ENCODE assay signal across 20 cellular contexts in genomic region chr19:48890551-48890950, GRCh38. TPM values are rescaled to one million over a fixed set of nuclear protein-coding genes. Genes with fewer than 3 reads are reported as not detected.
DNase-seq lines count a peak whose midpoint lies in the region; ATAC-seq, FAIRE-seq and TF ChIP-seq lines count a peak whose summit lies in the region.
"Had no signal": no experiment of that assay in that cellular context is flagged by ENCODE, and none has a peak within 500 bp of the region (broad histone marks: within the 10 kb centered on the region; RNA-seq: fewer than 3 reads in every experiment).

No MANE protein-coding gene starts in this region.

- H3K36me3 ChIP-seq in astrocyte (ENCODE audit: insufficient read depth, low read length) (no peaks in the 10 kb centered on the region), upper lobe of right lung (no peaks in the 10 kb centered on the region)

- H3K36me3 Mint-ChIP-seq in astrocyte (ENCODE audit: low read depth, unreplicated experiment) (peaks cover 1% of the 10 kb centered on the region), memory B cell (no peaks in the 10 kb centered on the region)

- H3K27me3 ChIP-seq in astrocyte (ENCODE audit: insufficient read depth, low read length) (peaks cover 5% of the 10 kb centered on the region), upper lobe of right lung (no peaks in the 10 kb centered on the region)

- no peak for ATAC-seq in memory B cell (ENCODE audit: low read depth)
- peak; percentile 19 for ATAC-seq in upper lobe of right lung
- no peak for ATAC-seq in GM18873 (IDR thresholded peaks at IDR 0.05; ENCODE audit: low FRiP score, unreplicated experiment)
- ATAC-seq in GM21515 (IDR thresholded peaks at IDR 0.05; ENCODE audit: unreplicated experiment), result no peak
- ATAC-seq: HCT116, SK-N-SH treated with all-trans-retinoic acid at 6 μM for 48 hours had no signal

- H3K27ac ChIP-seq in astrocyte (ENCODE audit: low read depth, low read length) (no peak overlapping the region), upper lobe of right lung (no peak overlapping the region)
- H3K27ac ChIP-seq: 22Rv1, PC-9, RWPE1 had no signal

- H3K4me3 ChIP-seq in astrocyte (ENCODE audit: insufficient read depth, low read depth, low read length) (no peak overlapping the region), upper lobe of right lung (no peak overlapping the region)
- H3K4me3 ChIP-seq: PC-9 had no signal

- no peaks in the 10 kb centered on the region for H4K20me1 ChIP-seq in astrocyte (ENCODE audit: insufficient read depth, low read length)

- peak; percentile 30 for DNase-seq in DMS53 (lab: John Stamatoyannopoulos, UW)
- DNase-seq in DMS53 treated with DMSO at 0.1 percent for 48 hours (lab: John Stamatoyannopoulos, UW; ENCODE audit: unreplicated experiment), result no peak
- DNase-seq in astrocyte (ENCODE audit: low read depth), result no peak
- no peak for DNase-seq in memory B cell (ENCODE audit: low spot score in 2 of 2)
- no peak for DNase-seq in upper lobe of right lung
- DNase-seq in T1000 (lab: John Stamatoyannopoulos, UW), result no peak
- DNase-seq: CD4-positive, alpha-beta T cell; DMS79; MV-4-11; NCI-H1694 treated with DMSO at 0.1 percent for 48 hours; NCI-H510A; NCI-H748 treated with DMSO at 0.1 percent for 48 hours; PC-9; SIG-M5 had no signal

- H3K4me1 ChIP-seq in astrocyte (ENCODE audit: insufficient read depth, low read length) (no peaks in the 10 kb centered on the region), upper lobe of right lung (peaks cover 2% of the 10 kb centered on the region)

- H3K4me3 Mint-ChIP-seq in astrocyte (ENCODE audit: unreplicated experiment) (no peak overlapping the region), memory B cell (peak overlapping the region; percentile 15)
- H3K4me3 Mint-ChIP-seq: CD4-positive, alpha-beta T cell had no signal

- H3K9ac ChIP-seq in astrocyte (ENCODE audit: low read length), result no peak overlapping the region

- no peak for TF ChIP-seq CTCF in astrocyte (IDR thresholded peaks at IDR 0.05; ENCODE audit: insufficient read depth, low read depth, low read length)
- TF ChIP-seq CTCF in upper lobe of right lung (IDR thresholded peaks at IDR 0.05), result no peak

- no peak overlapping the region for H3K4me2 ChIP-seq in astrocyte (ENCODE audit: low read length)
- H3K4me2 ChIP-seq: PC-9 had no signal

- no peaks in the 10 kb centered on the region for H3K9me3 ChIP-seq in astrocyte (ENCODE audit: insufficient read depth, low read depth, low read length)
- no peaks in the 10 kb centered on the region for H3K9me3 ChIP-seq in upper lobe of right lung

- FAIRE-seq in astrocyte (lab: Jason Lieb, UNC), result no peak

- H3K4me1 Mint-ChIP-seq in astrocyte (ENCODE audit: low read depth, unreplicated experiment) (no peaks in the 10 kb centered on the region), memory B cell (peaks cover 17% of the 10 kb centered on the region)

- intact Hi-C loops in upper lobe of right lung (cut with DNase I), result no loop called here

- H3K9me3 Mint-ChIP-seq in astrocyte (ENCODE audit: unreplicated experiment) (peaks cover 4% of the 10 kb centered on the region), memory B cell (no peaks in the 10 kb centered on the region)
- H3K9me3 Mint-ChIP-seq: CD4-positive, alpha-beta T cell had no signal

- peaks cover 11% of the 10 kb centered on the region for H3K27me3 Mint-ChIP-seq in astrocyte (ENCODE audit: low read depth, unreplicated experiment)
- H3K27me3 Mint-ChIP-seq in memory B cell, result peaks cover 7% of the 10 kb centered on the region

- no peak overlapping the region for H2AFZ ChIP-seq in astrocyte (ENCODE audit: low read depth, low read length)
- H2AFZ ChIP-seq: PC-9 had no signal

- no peaks in the 10 kb centered on the region for H3K79me2 ChIP-seq in astrocyte (ENCODE audit: insufficient read depth, low read length)

- H3K27ac Mint-ChIP-seq in astrocyte (ENCODE audit: unreplicated experiment), result peak overlapping the region; percentile 41
- no peak overlapping the region for H3K27ac Mint-ChIP-seq in memory B cell
- H3K27ac Mint-ChIP-seq: CD4-positive, alpha-beta T cell had no signal

RNA-seq across cellular contexts. Expression of gene TULP2, which starts 8.0 kb away (rescaled TPM):
- total RNA-seq in astrocyte, result not detected in 2 replicates
- total RNA-seq in upper lobe of right lung, result not detected
- total RNA-seq: CD4-positive, alpha-beta T cell; PC-9 had no signal

RNA-seq across cellular contexts. Expression of gene NUCB1, which starts 9.6 kb away (rescaled TPM):
- total RNA-seq in astrocyte (164 and 189 TPM in 2 replicates), upper lobe of right lung (287 TPM)

RNA-seq across cellular contexts. Expression of gene PPP1R15A, which starts 18.3 kb away (rescaled TPM):
- total RNA-seq in astrocyte (39.5 and 53.2 TPM in 2 replicates), upper lobe of right lung (80.9 TPM)

RNA-seq across cellular contexts. Expression of gene PLEKHA4, which starts 22.1 kb away (rescaled TPM):
- total RNA-seq in astrocyte (27.5 and 32.8 TPM in 2 replicates), upper lobe of right lung (16.0 TPM)

RNA-seq across cellular contexts. Expression of gene DHDH, which starts 42.9 kb away (rescaled TPM):
- 0.45 TPM in 1 of 2 replicates, not detected in the other for total RNA-seq in astrocyte
- 3.0 TPM for total RNA-seq in upper lobe of right lung
